9 cellular contexts compared by ENCODE assay signal in the genomic region with DNA sequence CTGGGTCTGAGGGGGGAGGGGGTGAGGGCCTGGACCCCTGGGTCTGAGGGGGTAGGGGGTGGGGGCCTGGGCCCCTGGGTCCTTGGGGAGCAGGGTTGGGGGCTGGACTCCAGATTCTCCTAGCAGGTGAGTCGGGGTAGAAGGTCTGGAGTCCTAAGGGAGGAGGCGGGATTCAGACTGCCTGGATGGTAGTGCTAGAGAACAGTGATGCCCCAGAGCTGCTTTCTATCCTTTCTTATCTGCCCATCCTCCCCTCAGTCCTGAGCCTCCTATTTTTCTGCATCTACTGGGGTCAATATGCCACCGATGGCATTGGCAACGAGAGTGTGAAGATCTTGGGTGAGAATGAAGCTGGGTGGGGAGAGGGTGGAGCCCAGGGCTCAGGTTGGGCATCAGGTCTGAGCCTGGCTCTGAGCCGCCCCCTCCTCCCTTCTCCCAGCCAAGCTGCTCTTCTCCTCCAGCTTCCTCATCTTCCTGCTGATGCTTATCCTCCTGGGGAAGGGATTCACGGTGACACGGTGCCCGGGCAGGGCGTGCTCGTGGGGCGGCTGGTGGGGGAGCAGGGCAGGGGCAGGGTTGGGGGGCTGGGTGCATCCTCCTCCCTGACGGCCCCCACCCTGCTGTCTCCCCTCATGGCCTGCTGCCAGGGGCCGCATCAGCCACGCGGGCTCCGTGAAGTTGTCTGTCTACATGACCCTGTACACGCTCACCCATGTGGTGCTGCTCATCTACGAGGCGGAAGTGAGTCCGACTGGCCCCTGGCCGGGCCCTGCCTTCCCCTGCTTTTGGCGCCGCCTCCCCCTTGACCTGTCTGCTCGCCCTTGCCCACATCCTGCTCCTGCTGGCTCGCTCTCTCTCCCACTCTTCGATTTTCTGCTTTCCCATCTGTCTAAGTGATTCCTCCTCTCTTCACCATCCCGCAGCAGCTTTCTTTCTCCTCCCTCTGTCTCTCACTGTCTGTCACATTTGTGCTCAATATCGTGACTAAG. TPM values are rescaled to one million over a fixed set of nuclear protein-coding genes. Genes with fewer than 3 reads are reported as not detected.
DNase-seq lines count a peak whose midpoint lies in the region; ATAC-seq, FAIRE-seq and TF ChIP-seq lines count a peak whose summit lies in the region.
"Had no signal": no experiment of that assay in that cellular context is flagged by ENCODE, and none has a peak within 500 bp of the region (broad histone marks: within the 10 kb centered on the region; RNA-seq: fewer than 3 reads in every experiment).

No MANE protein-coding gene starts in this region.

- H3K36me3 Mint-ChIP-seq in activated naive CD8-positive, alpha-beta T cell treated with anti-CD3 and anti-CD28 coated beads, Interleukin-2, amount 50 U/mL, for 24 hours (ENCODE audit: low read depth): no peaks in the 10 kb centered on the region
- no peaks in the 10 kb centered on the region for H3K36me3 Mint-ChIP-seq in osteocyte (ENCODE audit: unreplicated experiment)

- no peak for ATAC-seq in activated naive CD8-positive, alpha-beta T cell treated with anti-CD3 and anti-CD28 coated beads, Interleukin-2, amount 50 U/mL, for 24 hours
- ATAC-seq in activated CD4-positive, CD25-positive, alpha-beta regulatory T cell treated with anti-CD3 and anti-CD28 coated beads, Interleukin-2, amount 50 U/mL, for 24 hours: no peak
- no peak for ATAC-seq in GM18517 (IDR thresholded peaks at IDR 0.05; ENCODE audit: unreplicated experiment)

- no peaks in the 10 kb centered on the region for H3K9me3 ChIP-seq in spleen

- intact Hi-C loops in spleen (cut with DNase I; ENCODE audit: low total_unique reads): no loop called here

- no peak for TF ChIP-seq CTCF in NB4 (IDR thresholded peaks at IDR 0.05; ENCODE audit: low read depth, low read length)
- TF ChIP-seq CTCF in spleen (IDR thresholded peaks at IDR 0.05 in 8 of 11, conservative IDR thresholded peaks at IDR 0.05 in 3 of 11): no peak
- no peak for TF ChIP-seq CTCF in osteocyte (IDR thresholded peaks at IDR 0.05)

- H3K4me3 ChIP-seq in NB4 (ENCODE audit: low read depth, low read length) (no peak overlapping the region), spleen (peak overlapping the region in 3 of 8 donors; percentile 7 to 50 (median 9))

- no peaks in the 10 kb centered on the region for H3K9me3 Mint-ChIP-seq in activated naive CD8-positive, alpha-beta T cell treated with anti-CD3 and anti-CD28 coated beads, Interleukin-2, amount 50 U/mL, for 24 hours
- H3K9me3 Mint-ChIP-seq in osteocyte (ENCODE audit: unreplicated experiment): no peaks in the 10 kb centered on the region

- peak overlapping the region in 3 of 8 donors; percentile 38 to 49 (median 44) for H3K27ac ChIP-seq in spleen
- H3K27ac ChIP-seq: KMS-11 had no signal

- no peak for DNase-seq in GM18507 (ENCODE audit: extremely low spot score, insufficient read length, low read depth)
- DNase-seq in NB4 (ENCODE audit: low read depth): peak; percentile 66
- DNase-seq in activated naive CD8-positive, alpha-beta T cell treated with anti-CD3 and anti-CD28 coated beads, Interleukin-2, amount 50 U/mL, for 24 hours: no peak
- DNase-seq in spleen: peak; percentile 86
- DNase-seq in osteocyte (ENCODE audit: extremely low spot score, unreplicated experiment): no peak
- DNase-seq: dermis blood vessel endothelial cell had no signal

- peaks cover 23% of the 10 kb centered on the region for H3K4me1 Mint-ChIP-seq in activated naive CD8-positive, alpha-beta T cell treated with anti-CD3 and anti-CD28 coated beads, Interleukin-2, amount 50 U/mL, for 24 hours
- peaks cover 11% of the 10 kb centered on the region for H3K4me1 Mint-ChIP-seq in osteocyte (ENCODE audit: unreplicated experiment)

- H3K36me3 ChIP-seq in spleen: no peaks in the 10 kb centered on the region

- H3K4me1 ChIP-seq in spleen: peaks cover 17 to 38% (median 27%) of the 10 kb centered on the region in 6 donors

- H3K27me3 Mint-ChIP-seq in activated naive CD8-positive, alpha-beta T cell treated with anti-CD3 and anti-CD28 coated beads, Interleukin-2, amount 50 U/mL, for 24 hours: peaks cover 32% of the 10 kb centered on the region
- peaks cover 21% of the 10 kb centered on the region for H3K27me3 Mint-ChIP-seq in osteocyte (ENCODE audit: unreplicated experiment)

- peak overlapping the region; percentile 37 for H3K27ac Mint-ChIP-seq in activated naive CD8-positive, alpha-beta T cell treated with anti-CD3 and anti-CD28 coated beads, Interleukin-2, amount 50 U/mL, for 24 hours
- H3K27ac Mint-ChIP-seq in osteocyte (ENCODE audit: unreplicated experiment): no peak overlapping the region

- no peak for TF ChIP-seq POLR2A in NB4 (IDR thresholded peaks at IDR 0.05; ENCODE audit: extremely low read depth, insufficient read length)
- no peak for TF ChIP-seq POLR2A in spleen (IDR thresholded peaks at IDR 0.05)

- peak; percentile 78 for FAIRE-seq in GM18507 (lab: Jason Lieb, UNC)

- WGBS in spleen, 5 donors: 16 to 21% (median 20%) methylated on average over 23 to 28 of the region's 28 CpGs

- no peak overlapping the region for H3K4me3 Mint-ChIP-seq in activated naive CD8-positive, alpha-beta T cell treated with anti-CD3 and anti-CD28 coated beads, Interleukin-2, amount 50 U/mL, for 24 hours
- H3K4me3 Mint-ChIP-seq in osteocyte (ENCODE audit: unreplicated experiment): no peak overlapping the region

- peaks cover 0 to 40% (median 27%) of the 10 kb centered on the region in 7 donors for H3K27me3 ChIP-seq in spleen (replicated peaks in 1 of 7)

RNA-seq across cellular contexts. Expression of a gene that starts 3.4 kb away (rescaled TPM):
- total RNA-seq in spleen (1 to 10 TPM in 2 of 7 donors, under 1 TPM in 4, not detected in 1; 0.28 to 2.3 (median 0.79) TPM), osteocyte (0.21 and 0.78 TPM in 2 replicates)
- under 1 TPM; 0.13 to 0.43 (median 0.21) TPM for polyA plus RNA-seq in spleen
- total RNA-seq: dermis blood vessel endothelial cell had no signal

RNA-seq across cellular contexts. Expression of a gene that starts 8.9 kb away (rescaled TPM):
- total RNA-seq in spleen: 10 to 100 TPM; 15.3 to 26.2 (median 22.5) TPM
- polyA plus RNA-seq in spleen: 10 to 100 TPM in 1 of 3 donors, 1 to 10 TPM in 2; 2.3 to 11.0 (median 2.5) TPM
- 75.7 and 80.9 TPM in 2 replicates for total RNA-seq in osteocyte

RNA-seq across cellular contexts. Expression of a gene that starts 14.1 kb away (rescaled TPM):
- total RNA-seq in spleen (10 to 100 TPM; 13.7 to 20.3 (median 15.5) TPM), osteocyte (44.4 and 47.2 TPM in 2 replicates)
- 10 to 100 TPM; 24.3 to 34.3 (median 29.9) TPM for polyA plus RNA-seq in spleen

RNA-seq across cellular contexts. Expression of a gene that starts 14.6 kb away (rescaled TPM):
- total RNA-seq in spleen (1 to 10 TPM in 2 of 7 donors, under 1 TPM in 3, not detected in 2; 0.46 to 1.2 (median 0.60) TPM), osteocyte (2.0 and 2.2 TPM in 2 replicates)
- under 1 TPM; 0.33 to 0.61 (median 0.49) TPM for polyA plus RNA-seq in spleen

RNA-seq across cellular contexts. Expression of a gene that starts 47.5 kb away (rescaled TPM):
- 100 to 1,000 TPM in 1 of 7 donors, 10 to 100 TPM in 6; 63.8 to 100 (median 76.7) TPM for total RNA-seq in spleen
- polyA plus RNA-seq in spleen: 10 to 100 TPM; 12.5 to 43.6 (median 16.8) TPM
- total RNA-seq in osteocyte: 115 and 122 TPM in 2 replicates

Comparison
In these comparisons a context has a peak if more than half of its experiments do, and no peak if none do; other contexts are left out.
1. DNase-seq: peak in NB4 (single experiment) and spleen (single experiment); none in GM18507 (single experiment), activated naive CD8-positive, alpha-beta T cell treated with anti-CD3 and anti-CD28 coated beads, Interleukin-2, amount 50 U/mL, for 24 hours (single experiment) and osteocyte (single experiment).